ENCODE assay signal across 1 cellular context in the genomic region with DNA sequence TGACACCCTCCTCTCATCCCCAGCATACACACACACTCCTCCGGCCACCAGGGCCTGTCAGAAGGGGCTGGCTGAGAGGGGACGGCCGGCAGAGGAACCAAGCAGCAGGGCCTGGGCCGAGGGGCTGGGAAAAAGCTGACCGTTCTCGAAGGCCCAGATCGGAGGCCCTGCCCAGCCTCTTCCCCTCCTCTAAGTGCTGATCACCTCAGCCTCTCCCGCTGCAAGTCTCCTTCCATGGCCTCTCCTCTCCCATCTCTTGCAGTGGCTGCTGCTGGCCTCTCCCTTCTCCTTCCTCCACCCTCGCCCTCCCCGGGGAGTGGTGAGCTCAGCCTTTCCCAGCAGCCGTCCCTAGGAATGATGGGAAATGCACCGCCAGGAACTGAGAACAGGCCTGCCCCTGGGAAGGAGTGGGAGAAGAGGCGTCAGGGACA.
TF ChIP-seq lines count a peak whose summit lies in the region.

No MANE protein-coding gene starts in this region.

TF ChIP-seq in H1, 55 proteins besides CTCF, POLR2A, EP300 and RAD21 (continued from another document):
- TF ChIP-seq GTF2F1 (IDR thresholded peaks at IDR 0.05; ENCODE audit: borderline replicate concordance, low read depth, low read length) (no peak), CEBPB (IDR thresholded peaks at IDR 0.05; ENCODE audit: low read depth, low read length) (no peak)
